In genomic region chr18:80056095-80056494, GRCh38 we compare ENCODE assay signal across 20 cellular contexts. TPM values are rescaled to one million over a fixed set of nuclear protein-coding genes. Genes with fewer than 3 reads are reported as not detected.
A peak's percentile ranks its signal among the peaks of the same experiment; 100 is the strongest.
DNase-seq lines count a peak whose midpoint lies in the region; ATAC-seq, FAIRE-seq and TF ChIP-seq lines count a peak whose summit lies in the region.
"Had no signal": no experiment of that assay in that cellular context is flagged by ENCODE, and none has a peak within 500 bp of the region (broad histone marks: within the 10 kb centered on the region; RNA-seq: fewer than 3 reads in every experiment).

No MANE protein-coding gene starts in this region.

- H3K4me3 Mint-ChIP-seq in nephron progenitor cell, result no peak overlapping the region
- H3K4me3 Mint-ChIP-seq: CD4-positive, alpha-beta T cell; H9; HFFc6; IgD-negative memory B cell had no signal

- no peaks in the 10 kb centered on the region for H3K27me3 Mint-ChIP-seq in nephron progenitor cell (ENCODE audit: low read depth, poor library complexity)
- H3K27me3 Mint-ChIP-seq: CD4-positive, alpha-beta T cell; IgD-negative memory B cell had no signal

- H3K4me3 ChIP-seq in GM23248 (no peak overlapping the region), K562 (no peak overlapping the region)
- H3K4me3 ChIP-seq: A549 had no signal

- no peaks in the 10 kb centered on the region for H3K4me1 Mint-ChIP-seq in nephron progenitor cell
- H3K4me1 Mint-ChIP-seq: H9, IgD-negative memory B cell had no signal

- H3K9me1 ChIP-seq in K562 (ENCODE audit: control insufficient read depth, insufficient read depth, low read length), result no peaks in the 10 kb centered on the region

- H3K27ac Mint-ChIP-seq in nephron progenitor cell, result no peak overlapping the region
- H3K27ac Mint-ChIP-seq: CD4-positive, alpha-beta T cell; H9; HFFc6; IgD-negative memory B cell had no signal

- BruUV-seq in K562 (replicated peaks; lab: Mats Ljungman, UMichigan), result no TSS peak

- TF ChIP-seq CTCF in K562 (IDR thresholded peaks at IDR 0.05 in 2 of 3, conservative IDR thresholded peaks at IDR 0.05 in 1 of 3; ENCODE audit: insufficient read depth in 2 of 3, low read depth in 1 of 3, low read length in 3 of 3) (no peak), nephron progenitor cell (IDR thresholded peaks at IDR 0.05) (no peak)

- no peak for TF ChIP-seq RAD21 in K562 (CRISPR knock-in tag; conservative IDR thresholded peaks at IDR 0.05 in 1 of 2, IDR thresholded peaks at IDR 0.05 in 1 of 2)

- H3K79me2 ChIP-seq in GM23248 (ENCODE audit: insufficient read depth), result no peaks in the 10 kb centered on the region
- no peaks in the 10 kb centered on the region for H3K79me2 ChIP-seq in K562 (ENCODE audit: control insufficient read depth, insufficient read depth, low read length)

- intact Hi-C loops in K562 (cut with micrococcal nuclease), result no loop called here

- TF ChIP-seq EP300 in K562 (IDR thresholded peaks at IDR 0.05; ENCODE audit: low read length), result no peak

- H3K4me2 ChIP-seq in GM23248 (ENCODE audit: unreplicated experiment), result no peak overlapping the region
- no peak overlapping the region for H3K4me2 ChIP-seq in K562 (ENCODE audit: insufficient read depth, low read length)
- H3K4me2 ChIP-seq: A549 had no signal

- WGBS in GM23248 (ENCODE audit: low coverage in 1 of 2, low lambda C conversion rate in 2 of 2, missing lambda C conversion rate in 2 of 2), 2 experiments, result 91 to 92% methylated on average over 2 of the region's 2 CpGs
- 38% methylated on average over 1 of the region's 2 CpGs for whole genome bisulfite sequencing in K562 (ENCODE audit: insufficient coverage, low coverage, missing lambda C conversion rate)

- H3K27ac ChIP-seq in GM23248 (no peak overlapping the region), K562 (ENCODE audit: extremely low read depth, low read depth, low read length) (no peak overlapping the region)
- H3K27ac ChIP-seq: 22Rv1, A549, C4-2B had no signal

- no peaks in the 10 kb centered on the region for H3F3A ChIP-seq in GM23248 (ENCODE audit: insufficient read depth)

- DNase-seq in DMS53 (lab: John Stamatoyannopoulos, UW) (peak; percentile 25), DMS53 treated with DMSO at 0.1 percent for 48 hours (lab: John Stamatoyannopoulos, UW; ENCODE audit: unreplicated experiment) (no peak), GM23248 (peak; percentile 6), MV-4-11 (lab: John Stamatoyannopoulos, UW) (peak; percentile 18), K562 (ENCODE audit: extremely low read depth in 1 of 4, low spot score in 3 of 4) (no peak), nephron progenitor cell (no peak)
- DNase-seq: AML-193; CD4-positive, alpha-beta T cell; DMS153; GDM1; H9; HFFc6; KG1 had no signal

- H4K20me1 ChIP-seq in GM23248 (ENCODE audit: insufficient read depth), result no peaks in the 10 kb centered on the region
- H4K20me1 ChIP-seq in K562 (replicated peaks; ENCODE audit: control insufficient read depth, insufficient read depth, low read length), result no peaks in the 10 kb centered on the region

- peaks cover 79% of the 10 kb centered on the region for H3K36me3 Mint-ChIP-seq in nephron progenitor cell (ENCODE audit: low read depth)

- FAIRE-seq in K562 (lab: Jason Lieb, UNC), result no peak
- FAIRE-seq: A549, H1, HTR-8/SVneo had no signal

- H3K9me2 ChIP-seq in GM23248 (ENCODE audit: insufficient read depth), result no peaks in the 10 kb centered on the region

- H3K9me3 Mint-ChIP-seq in nephron progenitor cell, result peaks cover 98% of the 10 kb centered on the region

- TF ChIP-seq POLR2A in K562 (conservative IDR thresholded peaks at IDR 0.05), result no peak

- POLR2A ChIA-PET in K562 (lab: Yijun Ruan, JAX), result no interaction called here

- no peaks in the 10 kb centered on the region for H3K27me3 ChIP-seq in GM23248 (replicated peaks; ENCODE audit: insufficient read depth)
- H3K27me3 ChIP-seq in K562 (ENCODE audit: control insufficient read depth in 2 of 2, insufficient read depth in 2 of 2, low read length in 2 of 2), result no peaks in the 10 kb centered on the region

- ATAC-seq in K562, result no peak
- ATAC-seq in HG02798 (IDR thresholded peaks at IDR 0.05; ENCODE audit: poor library complexity, unreplicated experiment), result no peak
- ATAC-seq: A549 had no signal

- CTCF ChIA-PET in K562 (lab: Yijun Ruan, JAX; ENCODE audit: low intra/inter-chr PET ratio), result no interaction called here

- in situ Hi-C loops in GM23248 (cut with MboI) (no loop called here), K562 (cut with MboI) (no loop called here)

- no peaks in the 10 kb centered on the region for H3K9me3 ChIP-seq in GM23248 (ENCODE audit: low read depth)
- H3K9me3 ChIP-seq in K562 (replicated peaks; ENCODE audit: control insufficient read depth, insufficient read depth, low read depth, low read length), result no peaks in the 10 kb centered on the region; the same call in 1 of the 2 replicates

- no peak overlapping the region for H2AFZ ChIP-seq in GM23248
- H2AFZ ChIP-seq in K562 (ENCODE audit: low read depth, low read length), result no peak overlapping the region

- H3K36me3 ChIP-seq in GM23248 (ENCODE audit: low read depth) (peaks cover 9% of the 10 kb centered on the region), K562 (ENCODE audit: control insufficient read depth, insufficient read depth, low read length) (no peaks in the 10 kb centered on the region)

- no peaks in the 10 kb centered on the region for H3K4me1 ChIP-seq in GM23248 (ENCODE audit: insufficient read depth)
- H3K4me1 ChIP-seq in K562 (replicated peaks in 1 of 2; ENCODE audit: control insufficient read depth in 2 of 2, insufficient read depth in 2 of 2, low read length in 2 of 2), result no peaks in the 10 kb centered on the region
- H3K4me1 ChIP-seq: A549 had no signal

- H3K9ac ChIP-seq in GM23248 (no peak overlapping the region), K562 (ENCODE audit: insufficient read depth in 1 of 2, low read depth in 2 of 2, low read length in 2 of 2) (no peak overlapping the region)

TF ChIP-seq in K562, 482 proteins besides CTCF, POLR2A, EP300 and RAD21 (continues in another document):
- TF ChIP-seq NBN (IDR thresholded peaks at IDR 0.05; ENCODE audit: low read depth) (0 out of 2 replicates have a peak, but pooled peaks have one; percentile 54), TRIM24 (IDR thresholded peaks at IDR 0.05) (peak; percentile 21 to 61; a peak in 3 of 4 replicates), GABPA (tag; conservative IDR thresholded peaks at IDR 0.05; ENCODE audit: low read depth) (no peak), ZNF280A (IDR thresholded peaks at IDR 0.05; ENCODE audit: low read depth, partially characterized antibody) (peak; percentile 63)

RNA-seq across cellular contexts. Expression of gene RBFA, which starts 21.9 kb away (rescaled TPM):
- 23.4 and 28.2 TPM in 2 replicates for total RNA-seq in GM23248 (2014; rRNA removed; shearing (Covaris generic))
- polyA plus RNA-seq in GM23248 (2016; fragmentation: Nextera tagmentation; extraction: Ambion mirVana), result 27.9 and 29.2 TPM in 2 replicates
- total RNA-seq in K562 (2011; cell fraction: chromatin; rRNA removed; ENCODE audit: low replicate concordance), result 107 and 110 TPM in 2 replicates
- 70.8 and 75.5 TPM in 2 replicates for total RNA-seq in K562 (2011; cell fraction: nucleolus; rRNA removed)
- total RNA-seq in K562 (2011; cell fraction: nucleoplasm; rRNA removed), result 104 and 112 TPM in 2 replicates
- total RNA-seq in K562 (2014; rRNA removed), result 36.7 and 38.9 TPM in 2 replicates
- 21.1 and 24.5 TPM in 2 replicates for total RNA-seq in K562 (2014; rRNA removed; fragmentation: Illumina TruSeq; extraction: Trizol)
- total RNA-seq in K562 (2015; rRNA removed; fragmentation: Illumina TruSeq; extraction: Trizol), result 25.8 and 26.7 TPM in 2 replicates
- 28.4 and 28.8 TPM in 2 replicates for total RNA-seq in K562 (2021)
- 24.7 and 28.7 TPM in 2 replicates for polyA plus RNA-seq in K562 (2011; rRNA removed)
- polyA plus RNA-seq in K562 (2011; cell fraction: cytosol; rRNA removed), result 17.9 and 18.9 TPM in 2 replicates
- polyA plus RNA-seq in K562 (2011; cell fraction: nucleus; rRNA removed), result 66.2 and 70.5 TPM in 2 replicates
- polyA plus RNA-seq in K562 (2012), result 17.3 and 24.4 TPM in 2 replicates
- polyA plus RNA-seq in K562 (2014; fragmentation: Illumina TruSeq; extraction: Trizol), result 26.0 and 28.2 TPM in 2 replicates
- polyA plus RNA-seq in K562 (2014; fragmentation: Nextera tagmentation; extraction: Ambion mirVana), result 1 to 10 TPM; 3.4 to 4.8 TPM
- 36.1 and 41.9 TPM in 2 replicates for polyA plus RNA-seq in K562 (2014; rRNA removed)
- polyA minus RNA-seq in K562 (2011; rRNA and poly(A)+ RNA removed), result 25.6 and 29.4 TPM in 2 replicates
- 6.5 and 7.3 TPM in 2 replicates for polyA minus RNA-seq in K562 (2011; cell fraction: cytosol; rRNA and poly(A)+ RNA removed)
- polyA minus RNA-seq in K562 (2011; cell fraction: nucleus; rRNA and poly(A)+ RNA removed), result 46.0 and 59.9 TPM in 2 replicates

RNA-seq across cellular contexts. Expression of gene ADNP2, which starts 53.0 kb away (rescaled TPM):
- 11.3 and 14.3 TPM in 2 replicates for total RNA-seq in GM23248 (2014; rRNA removed; shearing (Covaris generic))
- polyA plus RNA-seq in GM23248 (2016; fragmentation: Nextera tagmentation; extraction: Ambion mirVana) (3.5 and 3.7 TPM in 2 replicates), K562 (2011; rRNA removed) (11.8 and 18.6 TPM in 2 replicates), K562 (2014; fragmentation: Illumina TruSeq; extraction: Trizol) (17.8 and 19.7 TPM in 2 replicates), K562 (2014; fragmentation: Nextera tagmentation; extraction: Ambion mirVana) (10 to 100 TPM in 1 of 2 experiments, 1 to 10 TPM in 1; 5.8 to 11.5 TPM), K562 (2014; rRNA removed) (13.2 and 14.1 TPM in 2 replicates)
- 21.1 and 36.1 TPM in 2 replicates for total RNA-seq in K562 (2011; cell fraction: chromatin; rRNA removed; ENCODE audit: low replicate concordance)
- total RNA-seq in K562 (2011; cell fraction: nucleolus; rRNA removed), result 11.2 and 12.2 TPM in 2 replicates
- total RNA-seq in K562 (2011; cell fraction: nucleoplasm; rRNA removed), result 18.3 and 23.2 TPM in 2 replicates
- total RNA-seq in K562 (2014; rRNA removed) (14.8 and 16.0 TPM in 2 replicates), K562 (2014; rRNA removed; fragmentation: Illumina TruSeq; extraction: Trizol) (16.0 and 17.6 TPM in 2 replicates), K562 (2015; rRNA removed; fragmentation: Illumina TruSeq; extraction: Trizol) (17.3 and 17.7 TPM in 2 replicates), K562 (2021) (22.9 and 24.3 TPM in 2 replicates)
- polyA plus RNA-seq in K562 (2011; cell fraction: cytosol; rRNA removed), result 9.2 and 11.9 TPM in 2 replicates
- 10.0 and 14.9 TPM in 2 replicates for polyA plus RNA-seq in K562 (2011; cell fraction: nucleus; rRNA removed)
- polyA plus RNA-seq in K562 (2012), result 12.6 and 13.8 TPM in 2 replicates
- polyA minus RNA-seq in K562 (2011; rRNA and poly(A)+ RNA removed), result 20.9 and 22.0 TPM in 2 replicates
- 13.3 and 14.4 TPM in 2 replicates for polyA minus RNA-seq in K562 (2011; cell fraction: cytosol; rRNA and poly(A)+ RNA removed)
- 8.2 and 12.1 TPM in 2 replicates for polyA minus RNA-seq in K562 (2011; cell fraction: nucleus; rRNA and poly(A)+ RNA removed)

Comparison
In these comparisons a context has a peak if more than half of its experiments do, and no peak if none do; other contexts are left out.
1. DNase-seq: peak in DMS53 (single experiment), GM23248 (single experiment) and MV-4-11 (single experiment); none in DMS53 treated with DMSO at 0.1 percent for 48 hours (single experiment), K562 (0 of 4) and nephron progenitor cell (single experiment).